1 cellular context compared by ENCODE assay signal in genomic region chr10:100528885-100529472, GRCh38.
TF ChIP-seq lines count a peak whose summit lies in the region.

No MANE protein-coding gene starts in this region.

TF ChIP-seq in SK-N-SH treated with all-trans-retinoic acid at 6 μM for 48 hours, 23 proteins besides CTCF, POLR2A, EP300 and RAD21 (continued from another document):
- TF ChIP-seq ESRRG (CRISPR knock-in tag; IDR thresholded peaks at IDR 0.05) (no peak), GLIS3 (CRISPR knock-in tag; IDR thresholded peaks at IDR 0.05) (no peak)
